ENCODE assay signal across 12 cellular contexts in genomic region chrX:153944800-153945150, GRCh38. TPM values are rescaled to one million over a fixed set of nuclear protein-coding genes. Genes with fewer than 3 reads are reported as not detected.
A peak's percentile ranks its signal among the peaks of the same experiment; 100 is the strongest.
DNase-seq lines count a peak whose midpoint lies in the region; ATAC-seq lines count a peak whose summit lies in the region.
"Had no signal": no experiment of that assay in that cellular context is flagged by ENCODE, and none has a peak within 500 bp of the region (broad histone marks: within the 10 kb centered on the region; RNA-seq: fewer than 3 reads in every experiment).

No MANE protein-coding gene starts in this region.

- no peaks in the 10 kb centered on the region for H3K9me3 Mint-ChIP-seq in T-helper 1 cell treated with Interleukin-12 subunit alpha and Interleukin-12 subunit beta and Interleukin-4 antibody, amounts not matched to agents 30 μg/mL and 1 μg/mL, for 36 hours
- H3K9me3 Mint-ChIP-seq in activated CD8-positive, alpha-beta T cell treated with anti-CD3 and anti-CD28 coated beads, Interleukin-2, amount 10 ng/mL, durations not matched to agents 7 days and 5 days (ENCODE audit: insufficient read depth) = no peaks in the 10 kb centered on the region
- H3K9me3 Mint-ChIP-seq in stimulated activated naive B cell treated with anti-CD40 and anti-IgM and Interleukin-4, amounts not matched to agents 10 μg/mL and 1 μg/mL and 100 μg/mL, for 72 hours = no peaks in the 10 kb centered on the region

- H3K4me1 ChIP-seq in right cardiac atrium (ENCODE audit: control insufficient read depth, insufficient read depth, low read length) (no peaks in the 10 kb centered on the region), SJCRH30 (0 out of 2 replicates have a peak, but pooled peaks cover 3% of the 10 kb centered on the region)

- intact Hi-C loops in right cardiac atrium (cut with DNase I) = no loop called here

- peaks cover 9% of the 10 kb centered on the region for H3K36me3 Mint-ChIP-seq in T-helper 1 cell treated with Interleukin-12 subunit alpha and Interleukin-12 subunit beta and Interleukin-4 antibody, amounts not matched to agents 30 μg/mL and 1 μg/mL, for 36 hours (ENCODE audit: low read depth)
- peaks cover 14% of the 10 kb centered on the region for H3K36me3 Mint-ChIP-seq in activated CD8-positive, alpha-beta T cell treated with anti-CD3 and anti-CD28 coated beads, Interleukin-2, amount 10 ng/mL, durations not matched to agents 7 days and 5 days (ENCODE audit: low read depth)
- H3K36me3 Mint-ChIP-seq in stimulated activated naive B cell treated with anti-CD40 and anti-IgM and Interleukin-4, amounts not matched to agents 10 μg/mL and 1 μg/mL and 100 μg/mL, for 72 hours = peaks cover 19 to 39% of the 10 kb centered on the region in 2 donors

- peak; percentile 11 for ATAC-seq in activated CD8-positive, alpha-beta T cell treated with anti-CD3 and anti-CD28 coated beads, Interleukin-2, amount 10 ng/mL, durations not matched to agents 7 days and 5 days
- peak in 1 of 2 donors; percentile 4 for ATAC-seq in right cardiac atrium
- ATAC-seq in stimulated activated naive B cell treated with anti-CD40 and anti-IgM and Interleukin-4, amounts not matched to agents 10 μg/mL and 1 μg/mL and 100 μg/mL, for 72 hours (replicated peaks) = peak; percentile 13 to 41
- no peak for ATAC-seq in GM21723 (IDR thresholded peaks at IDR 0.05; ENCODE audit: unreplicated experiment)
- no peak for ATAC-seq in GM21515 (IDR thresholded peaks at IDR 0.05; ENCODE audit: unreplicated experiment)

- H3K4me3 ChIP-seq in right cardiac atrium (ENCODE audit: low read length) (peak overlapping the region; percentile 52), SJCRH30 (no peak overlapping the region)

- H3K4me3 Mint-ChIP-seq in T-helper 1 cell treated with Interleukin-12 subunit alpha and Interleukin-12 subunit beta and Interleukin-4 antibody, amounts not matched to agents 30 μg/mL and 1 μg/mL, for 36 hours = peak overlapping the region; percentile 85
- H3K4me3 Mint-ChIP-seq in activated CD8-positive, alpha-beta T cell treated with anti-CD3 and anti-CD28 coated beads, Interleukin-2, amount 10 ng/mL, durations not matched to agents 7 days and 5 days = peak overlapping the region; percentile 74
- peak overlapping the region; percentile 95 to 98 for H3K4me3 Mint-ChIP-seq in stimulated activated naive B cell treated with anti-CD40 and anti-IgM and Interleukin-4, amounts not matched to agents 10 μg/mL and 1 μg/mL and 100 μg/mL, for 72 hours

- H3K36me3 ChIP-seq in SJCRH30 = peaks cover 2% of the 10 kb centered on the region; the same call in 1 of the 2 replicates

- no peaks in the 10 kb centered on the region for H3K27me3 Mint-ChIP-seq in T-helper 1 cell treated with Interleukin-12 subunit alpha and Interleukin-12 subunit beta and Interleukin-4 antibody, amounts not matched to agents 30 μg/mL and 1 μg/mL, for 36 hours (ENCODE audit: low read depth)
- H3K27me3 Mint-ChIP-seq in activated CD8-positive, alpha-beta T cell treated with anti-CD3 and anti-CD28 coated beads, Interleukin-2, amount 10 ng/mL, durations not matched to agents 7 days and 5 days (ENCODE audit: low read depth) = no peaks in the 10 kb centered on the region
- no peaks in the 10 kb centered on the region for H3K27me3 Mint-ChIP-seq in stimulated activated naive B cell treated with anti-CD40 and anti-IgM and Interleukin-4, amounts not matched to agents 10 μg/mL and 1 μg/mL and 100 μg/mL, for 72 hours

- H3K27ac ChIP-seq in right cardiac atrium (ENCODE audit: low read length) = no peak overlapping the region
- H3K27ac ChIP-seq in SJCRH30 = no peak overlapping the region

- no peaks in the 10 kb centered on the region for H3K27me3 ChIP-seq in right cardiac atrium (ENCODE audit: control insufficient read depth, insufficient read depth)
- no peaks in the 10 kb centered on the region for H3K27me3 ChIP-seq in SJCRH30

- no peak overlapping the region for H3K27ac Mint-ChIP-seq in T-helper 1 cell treated with Interleukin-12 subunit alpha and Interleukin-12 subunit beta and Interleukin-4 antibody, amounts not matched to agents 30 μg/mL and 1 μg/mL, for 36 hours
- no peak overlapping the region for H3K27ac Mint-ChIP-seq in activated CD8-positive, alpha-beta T cell treated with anti-CD3 and anti-CD28 coated beads, Interleukin-2, amount 10 ng/mL, durations not matched to agents 7 days and 5 days
- peak overlapping the region; percentile 97 for H3K27ac Mint-ChIP-seq in stimulated activated naive B cell treated with anti-CD40 and anti-IgM and Interleukin-4, amounts not matched to agents 10 μg/mL and 1 μg/mL and 100 μg/mL, for 72 hours

- POLR2A ChIA-PET in activated CD8-positive, alpha-beta T cell treated with anti-CD3 and anti-CD28 coated beads, Interleukin-2, amount 10 ng/mL, durations not matched to agents 7 days and 5 days (lab: Charles Lee) = interaction anchor here (0.6 to 6.6 kb wide), 3 partner anchors 18 to 205 kb away, joined by 3 to 84 read pairs (median 3); partner anchors contain the start of gene ARHGAP4

- CTCF ChIA-PET in activated CD8-positive, alpha-beta T cell treated with anti-CD3 and anti-CD28 coated beads, Interleukin-2, amount 10 ng/mL, durations not matched to agents 7 days and 5 days (lab: Charles Lee) = interaction anchor here (10.6 kb wide), 1 partner anchor 19 kb away, joined by 228 read pairs; the partner anchor contains the start of gene ARHGAP4

- H3K9me3 ChIP-seq in right cardiac atrium (ENCODE audit: control insufficient read depth, low read length) = no peaks in the 10 kb centered on the region
- H3K9me3 ChIP-seq in SJCRH30 (replicated peaks) = no peaks in the 10 kb centered on the region

- WGBS in right cardiac atrium = 52% methylated on average over 6 of the region's 6 CpGs

- peaks cover 14% of the 10 kb centered on the region for H3K4me1 Mint-ChIP-seq in T-helper 1 cell treated with Interleukin-12 subunit alpha and Interleukin-12 subunit beta and Interleukin-4 antibody, amounts not matched to agents 30 μg/mL and 1 μg/mL, for 36 hours (ENCODE audit: low read depth)
- peaks cover 42% of the 10 kb centered on the region for H3K4me1 Mint-ChIP-seq in activated CD8-positive, alpha-beta T cell treated with anti-CD3 and anti-CD28 coated beads, Interleukin-2, amount 10 ng/mL, durations not matched to agents 7 days and 5 days (ENCODE audit: low read depth)
- H3K4me1 Mint-ChIP-seq in stimulated activated naive B cell treated with anti-CD40 and anti-IgM and Interleukin-4, amounts not matched to agents 10 μg/mL and 1 μg/mL and 100 μg/mL, for 72 hours = peaks cover 11 to 42% of the 10 kb centered on the region in 2 donors

- DNase-seq in T-helper 1 cell (no peak), right cardiac atrium (no peak), SJCRH30 (no peak)
- DNase-seq in activated CD8-positive, alpha-beta T cell treated with anti-CD3 and anti-CD28 coated beads, Interleukin-2, amount 10 ng/mL, durations not matched to agents 7 days and 5 days = no peak
- DNase-seq in stimulated activated naive B cell treated with anti-CD40 and anti-IgM and Interleukin-4, amounts not matched to agents 10 μg/mL and 1 μg/mL and 100 μg/mL, for 72 hours = no peak
- DNase-seq: 8988T, DMS79 treated with DMSO at 0.1 percent for 48 hours, NCI-H1417 treated with DMSO at 0.1 percent for 48 hours, T-helper 9 cell had no signal

RNA-seq across cellular contexts. Expression of gene RENBP, which starts 0.3 kb away (rescaled TPM):
- 10 to 100 TPM; 12.1 to 13.6 TPM for total RNA-seq in activated CD8-positive, alpha-beta T cell treated with anti-CD3 and anti-CD28 coated beads, Interleukin-2, amount 10 ng/mL, durations not matched to agents 7 days and 5 days
- total RNA-seq in right cardiac atrium = 10 to 100 TPM; 14.0 to 17.7 (median 15.7) TPM
- 13.3 TPM for polyA plus RNA-seq in right cardiac atrium
- 0.18 TPM in 1 of 2 replicates, not detected in the other for total RNA-seq in SJCRH30 (2014; rRNA removed; shearing (Covaris generic))

RNA-seq across cellular contexts. Expression of gene NAA10, which starts 9.9 kb away (rescaled TPM):
- 100 to 1,000 TPM in 1 of 2 experiments, 10 to 100 TPM in 1; 98.9 to 106 TPM for total RNA-seq in activated CD8-positive, alpha-beta T cell treated with anti-CD3 and anti-CD28 coated beads, Interleukin-2, amount 10 ng/mL, durations not matched to agents 7 days and 5 days
- total RNA-seq in right cardiac atrium = 10 to 100 TPM; 61.1 to 75.5 (median 66.2) TPM
- polyA plus RNA-seq in right cardiac atrium = 108 TPM
- total RNA-seq in SJCRH30 (2014; rRNA removed; shearing (Covaris generic)) = 58.6 and 69.6 TPM in 2 replicates

RNA-seq across cellular contexts. Expression of gene ARHGAP4, which starts 18.7 kb away (rescaled TPM):
- total RNA-seq in activated CD8-positive, alpha-beta T cell treated with anti-CD3 and anti-CD28 coated beads, Interleukin-2, amount 10 ng/mL, durations not matched to agents 7 days and 5 days = 100 to 1,000 TPM; 317 to 324 TPM
- total RNA-seq in right cardiac atrium = 10 to 100 TPM; 13.4 to 22.9 (median 14.9) TPM
- polyA plus RNA-seq in right cardiac atrium = 20.5 TPM
- total RNA-seq in SJCRH30 (2014; rRNA removed; shearing (Covaris generic)) = 7.7 and 8.2 TPM in 2 replicates

RNA-seq across cellular contexts. Expression of gene HCFC1, which starts 26.8 kb away (rescaled TPM):
- 100 to 1,000 TPM; 141 to 146 TPM for total RNA-seq in activated CD8-positive, alpha-beta T cell treated with anti-CD3 and anti-CD28 coated beads, Interleukin-2, amount 10 ng/mL, durations not matched to agents 7 days and 5 days
- 10 to 100 TPM; 26.9 to 41.4 (median 32.9) TPM for total RNA-seq in right cardiac atrium
- polyA plus RNA-seq in right cardiac atrium = 17.3 TPM
- 55.6 and 56.9 TPM in 2 replicates for total RNA-seq in SJCRH30 (2014; rRNA removed; shearing (Covaris generic))

RNA-seq across cellular contexts. Expression of gene TMEM187, which starts 27.8 kb away (rescaled TPM):
- total RNA-seq in activated CD8-positive, alpha-beta T cell treated with anti-CD3 and anti-CD28 coated beads, Interleukin-2, amount 10 ng/mL, durations not matched to agents 7 days and 5 days = 1 to 10 TPM; 5.9 to 6.2 TPM
- total RNA-seq in right cardiac atrium = 10 to 100 TPM in 2 of 4 donors, 1 to 10 TPM in 2; 7.6 to 11.9 (median 10.4) TPM
- 6.8 TPM for polyA plus RNA-seq in right cardiac atrium
- total RNA-seq in SJCRH30 (2014; rRNA removed; shearing (Covaris generic)) = 0.97 and 1.7 TPM in 2 replicates

Comparison
In these comparisons a context has a peak if more than half of its experiments do, and no peak if none do; other contexts are left out.
1. ATAC-seq: peak in activated CD8-positive, alpha-beta T cell treated with anti-CD3 and anti-CD28 coated beads, Interleukin-2, amount 10 ng/mL, durations not matched to agents 7 days and 5 days (single experiment) and stimulated activated naive B cell treated with anti-CD40 and anti-IgM and Interleukin-4, amounts not matched to agents 10 μg/mL and 1 μg/mL and 100 μg/mL, for 72 hours (2 of 2); none in GM21723 (single experiment) and GM21515 (single experiment).
2. RNA of gene RENBP, which starts 0.3 kb away (total RNA-seq): 14.0 to 17.7 TPM in right cardiac atrium and 12.1 to 13.6 TPM in activated CD8-positive, alpha-beta T cell treated with anti-CD3 and anti-CD28 coated beads, Interleukin-2, amount 10 ng/mL, durations not matched to agents 7 days and 5 days; 0.18 TPM in SJCRH30; every median in the first group is over 10 times any median in the second.
3. RNA of gene ARHGAP4, which starts 18.7 kb away (total RNA-seq): 317 to 324 TPM in activated CD8-positive, alpha-beta T cell treated with anti-CD3 and anti-CD28 coated beads, Interleukin-2, amount 10 ng/mL, durations not matched to agents 7 days and 5 days; 13.4 to 22.9 TPM in right cardiac atrium and 7.7 to 8.2 TPM in SJCRH30; every median in the first group is over 10 times any median in the second.
4. Peak in every context shown above with its lines, with median percentiles within 50 percentile points of each other: H3K4me3 Mint-ChIP-seq.